In the genomic region with DNA sequence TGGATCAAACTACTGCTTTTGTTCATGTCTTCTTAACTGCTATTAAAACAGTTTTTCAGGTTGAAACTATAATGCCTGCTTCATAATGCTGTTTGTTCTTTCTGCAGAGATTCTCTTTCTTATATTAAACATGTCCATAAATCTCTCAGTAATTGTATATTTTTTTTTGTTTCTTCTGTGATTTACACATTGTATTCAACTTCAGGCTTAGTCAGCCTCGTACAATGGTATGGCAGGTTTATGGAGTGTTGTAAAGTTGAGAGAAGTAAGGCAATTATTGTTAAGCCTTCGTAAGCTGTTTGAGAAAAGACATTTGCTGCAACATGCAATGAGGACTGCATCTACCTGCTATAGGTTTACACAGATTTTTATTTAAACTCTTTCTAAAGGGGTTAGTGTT, we compare ENCODE assay signal across 18 cellular contexts.
"Had no signal": no experiment of that assay in that cellular context is flagged by ENCODE, and none has a peak within 500 bp of the region (broad histone marks: within the 10 kb centered on the region; RNA-seq: fewer than 3 reads in every experiment).

No MANE protein-coding gene starts in this region.

- H3K4me2 ChIP-seq: neural progenitor cell had no signal

- H3K4me1 ChIP-seq: esophagus squamous epithelium, left lung, neural progenitor cell, parathyroid adenoma, tibial nerve, upper lobe of left lung had no signal

- H3K36me3 ChIP-seq: esophagus squamous epithelium, left lung, neural progenitor cell, thoracic aorta, tibial nerve, upper lobe of left lung had no signal

- H3K4me3 ChIP-seq: coronary artery, esophagus squamous epithelium, left lung, neural progenitor cell, thoracic aorta, tibial nerve, upper lobe of left lung had no signal

- H3K27me3 ChIP-seq: esophagus squamous epithelium, left lung, neural progenitor cell, tibial nerve, upper lobe of left lung had no signal

- H3K9ac ChIP-seq: neural progenitor cell, parathyroid adenoma had no signal

- ATAC-seq: left lung; naive thymus-derived CD4-positive, alpha-beta T cell; sciatic nerve; stimulated activated memory B cell treated with anti-CD40 and anti-IgM and Interleukin-4, amounts not matched to agents 10 μg/mL and 1 μg/mL and 100 μg/mL, for 72 hours had no signal

- H3K79me2 ChIP-seq: parathyroid adenoma had no signal

- DNase-seq: dermis blood vessel endothelial cell; effector memory CD4-positive, alpha-beta T cell; esophagus squamous epithelium; kidney; left lung; mesenchymal stem cell; midbrain; naive thymus-derived CD4-positive, alpha-beta T cell; stimulated activated CD4-positive, alpha-beta T cell treated with anti-CD3 and anti-CD28 coated beads, Interleukin-2, amount 100 ng/mL, for 24 hours; stimulated activated CD4-positive, alpha-beta T cell treated with anti-CD3 and anti-CD28 coated beads, Interleukin-4, amount 100 ng/mL, for 24 hours; upper lobe of left lung had no signal

- H3K9me3 ChIP-seq: esophagus squamous epithelium, thoracic aorta, upper lobe of left lung had no signal

- H3K27ac ChIP-seq: coronary artery, esophagus squamous epithelium, left lung, neural progenitor cell, parathyroid adenoma, thoracic aorta, tibial nerve, upper lobe of left lung had no signal

- H2AFZ ChIP-seq: neural progenitor cell, parathyroid adenoma had no signal
